ENCODE assay signal across 8 cellular contexts in genomic region chr12:120118710-120119097, GRCh38. TPM values are rescaled to one million over a fixed set of nuclear protein-coding genes. Genes with fewer than 3 reads are reported as not detected.
A peak's percentile ranks its signal among the peaks of the same experiment; 100 is the strongest.
DNase-seq lines count a peak whose midpoint lies in the region; ATAC-seq and TF ChIP-seq lines count a peak whose summit lies in the region.

No MANE protein-coding gene starts in this region.

- no peaks in the 10 kb centered on the region for H3K9me3 Mint-ChIP-seq in natural killer cell

- H4K20me1 ChIP-seq in BLaER1 treated with 17β-estradiol and CSF1 and Interleukin-3, amounts not matched to agents 10 nM and 100 nM = peaks cover 24 to 41% (median 38%) of the 10 kb centered on the region in 11 experiments
- peaks cover 19% of the 10 kb centered on the region; the same call in 1 of the 2 replicates for H4K20me1 ChIP-seq in Karpas-422 (ENCODE audit: insufficient read depth, low read depth, low read length)

- DNase-seq in Karpas-422 = no peak
- DNase-seq in choroid plexus epithelial cell (ENCODE audit: low read depth) = no peak
- DNase-seq in natural killer cell = no peak
- no peak for DNase-seq in GM13977 (ENCODE audit: low spot score)
- DNase-seq in NCI-H187 treated with DMSO at 0.1 percent for 48 hours (lab: John Stamatoyannopoulos, UW) = no peak

- H3K4me1 ChIP-seq in BLaER1 treated with 17β-estradiol and CSF1 and Interleukin-3, amounts not matched to agents 10 nM and 100 nM = peaks cover 38 to 82% (median 60%) of the 10 kb centered on the region in 10 experiments
- peaks cover 71% of the 10 kb centered on the region for H3K4me1 ChIP-seq in Karpas-422 (ENCODE audit: low read length)

- peaks cover 44% of the 10 kb centered on the region for H3K79me2 ChIP-seq in Karpas-422 (ENCODE audit: low read length)

- peak overlapping the region; percentile 78 to 98 (median 92) for H3K4me2 ChIP-seq in BLaER1 treated with 17β-estradiol and CSF1 and Interleukin-3, amounts not matched to agents 10 nM and 100 nM
- H3K4me2 ChIP-seq in Karpas-422 (ENCODE audit: low read depth, low read length, poor library complexity, severe bottlenecking) = peak overlapping the region; percentile 83

- no peak for ATAC-seq in natural killer cell
- no peak for ATAC-seq in HG03039 (IDR thresholded peaks at IDR 0.05; ENCODE audit: unreplicated experiment)
- no peak for ATAC-seq in HG03571 (IDR thresholded peaks at IDR 0.05; ENCODE audit: unreplicated experiment)

- peak overlapping the region; percentile 60 for H3K4me3 Mint-ChIP-seq in natural killer cell

- H3K4me1 Mint-ChIP-seq in natural killer cell = peaks cover 38 to 39% of the 10 kb centered on the region in 2 donors

- H3K36me3 Mint-ChIP-seq in natural killer cell = no peaks in the 10 kb centered on the region

- H3K27me3 Mint-ChIP-seq in natural killer cell (ENCODE audit: low read depth in 2 of 2) = no peaks in the 10 kb centered on the region

- H3K9ac ChIP-seq in BLaER1 treated with 17β-estradiol and CSF1 and Interleukin-3, amounts not matched to agents 10 nM and 100 nM = peak overlapping the region in 8 of 11 experiments; percentile 85 to 94 (median 90); a peak in 11 of 22 replicates
- peak overlapping the region; percentile 90 for H3K9ac ChIP-seq in Karpas-422 (ENCODE audit: low read length)

- H2AFZ ChIP-seq in Karpas-422 (ENCODE audit: low read length) = no peak overlapping the region

- peak overlapping the region in 1 of 2 donors; percentile 23 for H3K27ac Mint-ChIP-seq in natural killer cell

- H3K4me3 ChIP-seq in BLaER1 treated with 17β-estradiol and CSF1 and Interleukin-3, amounts not matched to agents 10 nM and 100 nM = peak overlapping the region in 8 of 10 experiments; percentile 77 to 94 (median 86); a peak in 11 of 20 replicates
- H3K4me3 ChIP-seq in Karpas-422 (ENCODE audit: low read length) (peak overlapping the region; percentile 90), choroid plexus epithelial cell (ENCODE audit: low read depth, low read length) (peak overlapping the region; percentile 95)

- peak overlapping the region in 9 of 11 experiments; percentile 16 to 69 (median 41); a peak in 14 of 22 replicates for H3K27ac ChIP-seq in BLaER1 treated with 17β-estradiol and CSF1 and Interleukin-3, amounts not matched to agents 10 nM and 100 nM
- peak overlapping the region; percentile 89 for H3K27ac ChIP-seq in Karpas-422 (ENCODE audit: low read length)

- H3K9me2 ChIP-seq in Karpas-422 (replicated peaks; ENCODE audit: insufficient read depth, low read length) = no peaks in the 10 kb centered on the region

- H3K27me3 ChIP-seq in BLaER1 treated with 17β-estradiol and CSF1 and Interleukin-3, amounts not matched to agents 10 nM and 100 nM = no peaks in the 10 kb centered on the region
- no peaks in the 10 kb centered on the region for H3K27me3 ChIP-seq in Karpas-422 (ENCODE audit: low read length)

- in situ Hi-C loops in GM13977 (cut with MboI; ENCODE audit: low pct_unique_long_range_greater_than_20kb, low sequenced_read_pairs, unreplicated experiment) = no loop called here

- TF ChIP-seq CTCF in choroid plexus epithelial cell (conservative IDR thresholded peaks at IDR 0.05; ENCODE audit: low read depth, low read length) (no peak), natural killer cell (IDR thresholded peaks at IDR 0.05) (no peak), GM13977 (IDR thresholded peaks at IDR 0.05; ENCODE audit: extremely low read depth, insufficient read depth, missing control alignments) (no peak)

- H3K36me3 ChIP-seq in BLaER1 treated with 17β-estradiol and CSF1 and Interleukin-3, amounts not matched to agents 10 nM and 100 nM = peaks cover 11 to 16% (median 13%) of the 10 kb centered on the region in 11 experiments; a peak in 20 of 22 replicates
- peaks cover 14% of the 10 kb centered on the region; the same call in 1 of the 2 replicates for H3K36me3 ChIP-seq in Karpas-422 (ENCODE audit: insufficient read depth, low read length)

- intact Hi-C loops in natural killer cell (cut with micrococcal nuclease) = loop anchor here (5.0 kb wide), 1 partner anchor 84 kb away; the partner anchor contains the start of gene RPLP0

- H3K9me3 ChIP-seq in BLaER1 treated with 17β-estradiol and CSF1 and Interleukin-3, amounts not matched to agents 10 nM and 100 nM (replicated peaks in 1 of 11) = no peaks in the 10 kb centered on the region
- no peaks in the 10 kb centered on the region for H3K9me3 ChIP-seq in Karpas-422 (ENCODE audit: low read length)

RNA-seq across cellular contexts. Expression of gene RAB35, which starts 2.2 kb away (rescaled TPM):
- total RNA-seq in Karpas-422 (2014; rRNA removed; shearing (Covaris generic); ENCODE audit: low replicate concordance) = 18.9 and 29.4 TPM in 2 replicates
- total RNA-seq in natural killer cell = 10 to 100 TPM; 65.0 to 85.9 (median 81.2) TPM
